ENCODE assay signal across 19 cellular contexts in the genomic region with DNA sequence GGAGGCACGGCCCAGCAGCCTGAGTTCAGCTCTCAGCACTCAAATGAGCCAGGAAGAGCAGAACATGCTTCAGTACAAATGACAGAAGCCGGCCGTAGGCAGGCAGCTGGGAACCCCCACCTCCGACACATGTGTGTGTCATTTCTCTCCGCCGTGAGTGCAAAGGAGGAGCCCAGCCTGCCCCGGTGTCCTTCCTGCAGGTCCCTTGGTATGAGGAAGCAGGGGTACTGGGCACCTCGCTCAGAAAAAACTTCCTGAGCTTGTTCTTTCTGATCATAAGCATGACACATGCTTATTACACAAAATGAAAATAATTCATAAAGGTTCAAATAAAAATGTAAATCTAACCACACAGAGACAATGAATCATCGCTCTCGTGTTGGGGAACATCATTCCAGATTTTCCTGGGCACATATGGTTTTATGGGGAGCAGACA. TPM values are rescaled to one million over a fixed set of nuclear protein-coding genes. Genes with fewer than 3 reads are reported as not detected.
DNase-seq lines count a peak whose midpoint lies in the region; ATAC-seq, FAIRE-seq and TF ChIP-seq lines count a peak whose summit lies in the region.
"Had no signal": no experiment of that assay in that cellular context is flagged by ENCODE, and none has a peak within 500 bp of the region (broad histone marks: within the 10 kb centered on the region; RNA-seq: fewer than 3 reads in every experiment).

No MANE protein-coding gene starts in this region.

- peaks cover 17% of the 10 kb centered on the region for H3K27me3 ChIP-seq in CD4-positive, alpha-beta T cell (ENCODE audit: control insufficient read depth, insufficient read depth, low read length)
- H3K27me3 ChIP-seq: thyroid gland had no signal

- no peak overlapping the region for H3K4me3 Mint-ChIP-seq in glutamatergic neuron (ENCODE audit: unreplicated experiment)
- no peak overlapping the region for H3K4me3 Mint-ChIP-seq in CD4-positive, alpha-beta T cell
- H3K4me3 Mint-ChIP-seq: activated CD8-positive, alpha-beta memory T cell treated with anti-CD3 and anti-CD28 coated beads, Interleukin-2, amount 10 ng/mL, durations not matched to agents 7 days and 5 days had no signal

- peaks cover 10% of the 10 kb centered on the region for H3K9me3 Mint-ChIP-seq in glutamatergic neuron (ENCODE audit: unreplicated experiment)
- no peaks in the 10 kb centered on the region for H3K9me3 Mint-ChIP-seq in CD4-positive, alpha-beta T cell
- H3K9me3 Mint-ChIP-seq: activated naive CD4-positive, alpha-beta T cell treated with anti-CD3 and anti-CD28 coated beads, Interleukin-2, amount 50 U/mL, for 72 hours had no signal

- CTCF ChIA-PET in CD4-positive, alpha-beta T cell (lab: Charles Lee): no interaction called here

- TF ChIP-seq CTCF in glutamatergic neuron (IDR thresholded peaks at IDR 0.05; ENCODE audit: partially characterized antibody, unreplicated experiment): no peak
- TF ChIP-seq CTCF in CD4-positive, alpha-beta T cell (IDR thresholded peaks at IDR 0.05): no peak

- intact Hi-C loops in CD4-positive, alpha-beta T cell (cut with DNase I, micrococcal nuclease): no loop called here

- H3K9me3 ChIP-seq in CD4-positive, alpha-beta T cell (ENCODE audit: control insufficient read depth, low read length): no peaks in the 10 kb centered on the region
- H3K9me3 ChIP-seq: esophagus muscularis mucosa, thyroid gland had no signal

- no peak for FAIRE-seq in urothelium cell line (lab: Jason Lieb, UNC)
- FAIRE-seq: HepG2 had no signal

- peak overlapping the region; percentile 43 for H3K27ac Mint-ChIP-seq in glutamatergic neuron (ENCODE audit: unreplicated experiment)
- no peak overlapping the region for H3K27ac Mint-ChIP-seq in CD4-positive, alpha-beta T cell
- H3K27ac Mint-ChIP-seq: activated CD8-positive, alpha-beta memory T cell treated with anti-CD3 and anti-CD28 coated beads, Interleukin-2, amount 10 ng/mL, durations not matched to agents 7 days and 5 days had no signal

- H3K27me3 Mint-ChIP-seq in glutamatergic neuron (ENCODE audit: unreplicated experiment): peaks cover 11% of the 10 kb centered on the region
- peaks cover 68% of the 10 kb centered on the region for H3K27me3 Mint-ChIP-seq in CD4-positive, alpha-beta T cell

- peak; percentile 43 for DNase-seq in activated effector memory CD4-positive, alpha-beta T cell treated with anti-CD3 and anti-CD28 coated beads, Interleukin-2, amount 50 U/mL, for 16 hours
- no peak for DNase-seq in activated effector memory CD4-positive, alpha-beta T cell treated with Interleukin-2 at 50 U/mL for 16 hours
- DNase-seq in amniotic epithelial cell (ENCODE audit: low read depth) (peak; percentile 17), glutamatergic neuron (no peak), urothelium cell line (ENCODE audit: low spot score) (peak; percentile 29), AML-193 (lab: John Stamatoyannopoulos, UW) (no peak)
- DNase-seq in CD4-positive, alpha-beta T cell: no peak
- DNase-seq: activated CD8-positive, alpha-beta memory T cell treated with anti-CD3 and anti-CD28 coated beads, Interleukin-2, amount 10 ng/mL, durations not matched to agents 7 days and 5 days; DMS153; midbrain; NCI-H146; NCI-H82; SHP77 treated with DMSO at 0.1 percent for 48 hours; thyroid gland had no signal

- ATAC-seq in HG03457 (IDR thresholded peaks at IDR 0.05; ENCODE audit: unreplicated experiment): no peak
- no peak for ATAC-seq in CD4-positive, alpha-beta T cell (ENCODE audit: poor library complexity)
- ATAC-seq: activated CD8-positive, alpha-beta memory T cell treated with anti-CD3 and anti-CD28 coated beads, Interleukin-2, amount 10 ng/mL, durations not matched to agents 7 days and 5 days; activated naive CD4-positive, alpha-beta T cell treated with anti-CD3 and anti-CD28 coated beads, Interleukin-2, amount 50 U/mL, for 72 hours; HepG2 had no signal

- H3K4me1 Mint-ChIP-seq in glutamatergic neuron (ENCODE audit: low read depth, unreplicated experiment): peaks cover 19% of the 10 kb centered on the region
- H3K4me1 Mint-ChIP-seq in CD4-positive, alpha-beta T cell (ENCODE audit: low read depth): no peaks in the 10 kb centered on the region
- H3K4me1 Mint-ChIP-seq: activated CD8-positive, alpha-beta memory T cell treated with anti-CD3 and anti-CD28 coated beads, Interleukin-2, amount 10 ng/mL, durations not matched to agents 7 days and 5 days had no signal

- POLR2A ChIA-PET in CD4-positive, alpha-beta T cell (lab: Charles Lee): no interaction called here

- H3K27ac ChIP-seq in CD4-positive, alpha-beta T cell (ENCODE audit: low read depth, low read length): no peak overlapping the region
- H3K27ac ChIP-seq: esophagus muscularis mucosa, parathyroid adenoma, thyroid gland had no signal

- H3K36me3 Mint-ChIP-seq in glutamatergic neuron (ENCODE audit: unreplicated experiment): peaks cover 19% of the 10 kb centered on the region
- no peaks in the 10 kb centered on the region for H3K36me3 Mint-ChIP-seq in CD4-positive, alpha-beta T cell (ENCODE audit: low read depth)
- H3K36me3 Mint-ChIP-seq: activated CD8-positive, alpha-beta memory T cell treated with anti-CD3 and anti-CD28 coated beads, Interleukin-2, amount 10 ng/mL, durations not matched to agents 7 days and 5 days; activated naive CD4-positive, alpha-beta T cell treated with anti-CD3 and anti-CD28 coated beads, Interleukin-2, amount 50 U/mL, for 72 hours had no signal

RNA-seq across cellular contexts. Expression of gene KCNF1, which starts 35.3 kb away (rescaled TPM):
- total RNA-seq in glutamatergic neuron (ENCODE audit: unreplicated experiment): 7.7 TPM
- not detected for total RNA-seq in CD4-positive, alpha-beta T cell
- total RNA-seq: activated CD8-positive, alpha-beta memory T cell treated with anti-CD3 and anti-CD28 coated beads, Interleukin-2, amount 10 ng/mL, durations not matched to agents 7 days and 5 days; activated naive CD4-positive, alpha-beta T cell treated with anti-CD3 and anti-CD28 coated beads, Interleukin-2, amount 50 U/mL, for 72 hours; thyroid gland had no signal

Comparison
In these comparisons a context has a peak if more than half of its experiments do, and no peak if none do; other contexts are left out.
1. DNase-seq: peak in activated effector memory CD4-positive, alpha-beta T cell treated with anti-CD3 and anti-CD28 coated beads, Interleukin-2, amount 50 U/mL, for 16 hours (single experiment), amniotic epithelial cell (single experiment) and urothelium cell line (single experiment); none in activated effector memory CD4-positive, alpha-beta T cell treated with Interleukin-2 at 50 U/mL for 16 hours (single experiment), glutamatergic neuron (single experiment), AML-193 (0 of 2) and CD4-positive, alpha-beta T cell (0 of 10).